Comparison of ENCODE assay signal across 1 cellular context in the genomic region with DNA sequence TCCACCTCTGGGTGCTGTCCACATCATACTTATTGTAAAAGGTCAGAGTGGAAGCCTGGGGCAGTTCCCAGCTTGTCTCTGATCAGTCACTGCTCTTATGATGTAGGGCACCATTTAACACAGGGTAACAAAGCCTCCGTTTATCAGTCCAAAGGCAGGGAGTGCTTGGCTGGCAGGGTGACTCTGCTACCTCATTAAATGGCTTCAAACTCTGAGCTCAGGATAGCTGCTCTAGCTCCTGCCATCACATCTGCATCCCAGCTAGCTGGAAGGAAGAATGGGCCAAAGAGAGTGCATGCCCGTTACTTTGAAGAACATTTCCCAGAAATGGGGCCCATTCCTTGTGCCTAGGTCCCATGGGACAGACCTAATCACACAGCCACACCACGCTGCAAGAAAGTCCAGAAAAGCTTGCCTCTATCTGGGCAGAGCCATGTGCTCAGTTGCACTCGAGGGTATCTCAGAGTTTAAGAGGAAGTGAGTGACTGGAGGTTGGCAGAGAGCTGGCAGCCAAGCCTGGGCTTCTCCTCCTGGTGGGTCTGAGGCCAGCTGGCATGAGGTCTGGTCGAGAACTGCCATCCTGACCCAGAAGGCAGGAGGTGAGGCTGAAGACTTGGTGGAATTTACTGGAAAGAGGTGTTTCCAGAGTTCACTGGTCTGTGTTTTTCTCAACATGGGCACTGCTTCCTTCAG.
TF ChIP-seq lines count a peak whose summit lies in the region.

No MANE protein-coding gene starts in this region.

TF ChIP-seq in H1, 55 proteins besides CTCF, POLR2A, EP300 and RAD21:
- TF ChIP-seq KDM1A (IDR thresholded peaks at IDR 0.05; ENCODE audit: borderline replicate concordance, low read length) (peak; percentile 16; the same call in 1 of the 2 replicates), JUN (IDR thresholded peaks at IDR 0.05; ENCODE audit: low read depth, low read length) (no peak), HDAC2 (IDR thresholded peaks at IDR 0.05; ENCODE audit: borderline replicate concordance in 1 of 2, low read depth in 2 of 2, low read length in 2 of 2) (no peak), EZH2 (IDR thresholded peaks at IDR 0.05; ENCODE audit: low read depth, low read length, severe bottlenecking) (no peak)
